ENCODE assay signal across 7 cellular contexts in the genomic region with DNA sequence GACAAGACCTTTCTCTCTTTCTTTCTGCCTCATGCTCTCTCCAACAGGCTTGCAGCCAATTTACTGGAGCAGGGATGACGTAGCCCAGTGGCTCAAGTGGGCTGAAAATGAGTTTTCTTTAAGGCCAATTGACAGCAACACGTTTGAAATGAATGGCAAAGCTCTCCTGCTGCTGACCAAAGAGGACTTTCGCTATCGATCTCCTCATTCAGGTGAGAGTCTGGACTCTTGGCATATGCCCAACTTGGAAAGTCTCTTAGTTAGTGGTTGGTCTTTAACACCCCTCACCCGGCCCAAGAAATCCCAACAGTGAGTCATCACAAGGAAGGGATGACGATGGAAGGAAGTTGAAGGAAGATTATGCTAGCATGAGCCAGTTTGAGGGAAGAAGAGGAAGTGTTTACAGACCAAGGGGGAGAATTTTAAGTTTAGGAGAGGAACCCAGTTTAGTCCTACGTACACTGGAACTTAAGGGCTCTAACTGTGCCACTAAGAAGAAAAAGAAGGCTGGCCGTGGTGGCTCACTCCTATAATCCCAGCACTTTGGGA.
A peak's percentile ranks its signal among the peaks of the same experiment; 100 is the strongest.
DNase-seq lines count a peak whose midpoint lies in the region; ATAC-seq and TF ChIP-seq lines count a peak whose summit lies in the region.

No MANE protein-coding gene starts in this region.

- TF ChIP-seq CTCF in heart left ventricle (IDR thresholded peaks at IDR 0.05) (no peak), stomach (IDR thresholded peaks at IDR 0.05) (no peak)

- WGBS in heart left ventricle, 4 donors = 42 to 58% (median 46%) methylated on average over 8 of the region's 8 CpGs
- 44 to 68% (median 55%) methylated on average over 8 of the region's 8 CpGs for WGBS in stomach, 5 donors

- intact Hi-C loops in heart left ventricle (cut with DNase I) (loop anchor here in 1 of 10 donors (1.0 kb wide), 1 partner anchor 40 kb away; no protein-coding TSS in a partner anchor), stomach (cut with DNase I; ENCODE audit: low total_unique reads) (no loop called here)

- H3K27me3 ChIP-seq in MG63 = no peaks in the 10 kb centered on the region
- H3K27me3 ChIP-seq in heart left ventricle = no peaks in the 10 kb centered on the region
- H3K27me3 ChIP-seq in stomach = no peaks in the 10 kb centered on the region

- H3K27ac ChIP-seq in heart left ventricle = peak overlapping the region; percentile 0 to 96 (median 68)
- H3K27ac ChIP-seq in stomach = peak overlapping the region; percentile 13 to 78 (median 73)

- TF ChIP-seq POLR2A in heart left ventricle (IDR thresholded peaks at IDR 0.05) (no peak), stomach (IDR thresholded peaks at IDR 0.05) (no peak)

- H3K4me3 ChIP-seq in MG63 = no peak overlapping the region
- H3K4me3 ChIP-seq in heart left ventricle = no peak overlapping the region
- H3K4me3 ChIP-seq in stomach = no peak overlapping the region

- no peak for TF ChIP-seq EP300 in stomach (IDR thresholded peaks at IDR 0.05)

- H3K36me3 ChIP-seq in MG63 = no peaks in the 10 kb centered on the region; the same call in none of the 2 replicates
- peaks cover 0 to 35% (median 12%) of the 10 kb centered on the region in 9 donors for H3K36me3 ChIP-seq in heart left ventricle
- H3K36me3 ChIP-seq in stomach = peaks cover 0 to 28% (median 27%) of the 10 kb centered on the region in 4 donors

- ATAC-seq in SK-N-SH treated with all-trans-retinoic acid at 6 μM for 48 hours = 0 out of 3 replicates have a peak, but pooled peaks have one; percentile 31
- ATAC-seq in heart left ventricle = peak; percentile 30 to 78 (median 68)

- DNase-seq in MG63 (peak; percentile 33), heart left ventricle (peak in 3 of 5 donors; percentile 48 to 62 (median 54)), stomach (no peak), DMS 273 treated with DMSO at 0.1 percent for 48 hours (lab: John Stamatoyannopoulos, UW) (no peak), dedifferentiated amniotic fluid mesenchymal stem cell (ENCODE audit: extremely low spot score) (no peak), middle frontal gyrus (ENCODE audit: extremely low spot score, low spot score) (no peak)

- H3K4me1 ChIP-seq in heart left ventricle = peaks cover 0 to 72% (median 47%) of the 10 kb centered on the region in 12 donors
- peaks cover 17 to 67% (median 39%) of the 10 kb centered on the region in 4 donors for H3K4me1 ChIP-seq in stomach

- no peaks in the 10 kb centered on the region for H3K9me3 ChIP-seq in MG63
- H3K9me3 ChIP-seq in heart left ventricle = no peaks in the 10 kb centered on the region
- no peaks in the 10 kb centered on the region for H3K9me3 ChIP-seq in stomach

TF ChIP-seq in SK-N-SH treated with all-trans-retinoic acid at 6 μM for 48 hours, 23 proteins besides CTCF, POLR2A, EP300 and RAD21:
- no peak for TF ChIP-seq OSR1 (CRISPR knock-in tag; IDR thresholded peaks at IDR 0.05)
- TF ChIP-seq BACH2 (CRISPR knock-in tag; IDR thresholded peaks at IDR 0.05; ENCODE audit: borderline replicate concordance) = no peak
TF ChIP-seq in SK-N-SH treated with all-trans-retinoic acid at 6 μM for 48 hours: peak in this region for 0.

Comparison
In these comparisons a context has a peak if more than half of its experiments do, and no peak if none do; other contexts are left out.
1. DNase-seq: peak in MG63 (single experiment) and heart left ventricle (3 of 5); none in stomach (single experiment), DMS 273 treated with DMSO at 0.1 percent for 48 hours (single experiment), dedifferentiated amniotic fluid mesenchymal stem cell (single experiment) and middle frontal gyrus (single experiment).